Comparison of ENCODE assay signal across 30 cellular contexts in genomic region chr5:53927668-53928247, GRCh38.
"Had no signal": no experiment of that assay in that cellular context is flagged by ENCODE, and none has a peak within 500 bp of the region (broad histone marks: within the 10 kb centered on the region; RNA-seq: fewer than 3 reads in every experiment).

No MANE protein-coding gene starts in this region.

- DNase-seq: activated CD4-positive, alpha-beta T cell treated with anti-CD3 and anti-CD28 coated beads for 1 hour; activated CD4-positive, alpha-beta T cell treated with anti-CD3 and anti-CD28 coated beads, Interleukin-2, amount 50 U/mL, for 1 hour; activated CD8-positive, alpha-beta T cell treated with anti-CD3 and anti-CD28 coated beads for 36 hours; activated naive CD4-positive, alpha-beta T cell; activated T-cell treated with anti-CD3 and anti-CD28 coated beads, Interleukin-2, amount 50 U/mL, for 48 hours; dermis blood vessel endothelial cell; effector CD4-positive, alpha-beta T cell; esophagus squamous epithelium; foreskin melanocyte; heart right ventricle; lower lobe of right lung; mesendoderm; mucosa of descending colon; ovary; retina; sigmoid colon; small intestine; stimulated activated CD4-positive, alpha-beta T cell treated with anti-CD3 and anti-CD28 coated beads, Interleukin-4, amount 100 ng/mL, for 24 hours; stimulated activated CD8-positive, alpha-beta memory T cell treated with anti-CD3 and anti-CD28 coated beads, Interleukin-4, amount 100 ng/mL, for 48 hours; stimulated activated naive CD8-positive, alpha-beta T cell treated with anti-CD3 and anti-CD28 coated beads, Interleukin-15, amount 100 ng/mL, for 72 hours; substantia nigra; T-helper 9 cell had no signal

- H3K27ac ChIP-seq: breast epithelium, epithelial cell of prostate, esophagus squamous epithelium, heart right ventricle, lower lobe of right lung, ovary, prostate gland, sigmoid colon, vagina had no signal

- H3K36me3 ChIP-seq: breast epithelium, esophagus squamous epithelium, heart right ventricle, lower lobe of right lung, ovary, prostate gland, sigmoid colon, vagina had no signal

- H3K4me3 ChIP-seq: breast epithelium, esophagus squamous epithelium, heart right ventricle, lower lobe of right lung, mucosa of descending colon, ovary, prostate gland, sigmoid colon, vagina had no signal

- FAIRE-seq: endometrium, small intestine had no signal

- H3K27me3 ChIP-seq: breast epithelium, esophagus squamous epithelium, heart right ventricle, ovary, sigmoid colon, vagina had no signal

- H3K9me3 ChIP-seq: breast epithelium, esophagus squamous epithelium, heart right ventricle, lower lobe of right lung, mucosa of descending colon, ovary, prostate gland, sigmoid colon, vagina had no signal

- H3K4me1 ChIP-seq: breast epithelium, lower lobe of right lung, prostate gland had no signal

- ATAC-seq: activated CD8-positive, alpha-beta T cell treated with anti-CD3 and anti-CD28 coated beads for 36 hours; activated naive CD4-positive, alpha-beta T cell treated with anti-CD3 and anti-CD28 coated beads, Interleukin-2, amount 50 U/mL, for 72 hours; heart right ventricle; lower lobe of right lung; mucosa of descending colon; natural killer cell treated with Interleukin-12 subunit alpha and Interleukin-12 subunit beta and Interleukin-15 and Interleukin-18, amount 100 ng/mL, for 72 hours; stimulated activated memory B cell treated with anti-CD40 and anti-IgM and Interleukin-4, amounts not matched to agents 10 μg/mL and 1 μg/mL and 100 μg/mL, for 72 hours; stimulated activated naive CD8-positive, alpha-beta T cell treated with anti-CD3 and anti-CD28 coated beads, Interleukin-15, amount 100 ng/mL, for 72 hours had no signal
